In genomic region chr17:20263595-20263994, GRCh38 we compare ENCODE assay signal across 12 cellular contexts.
DNase-seq lines count a peak whose midpoint lies in the region; ATAC-seq, FAIRE-seq and TF ChIP-seq lines count a peak whose summit lies in the region.
"Had no signal": no experiment of that assay in that cellular context is flagged by ENCODE, and none has a peak within 500 bp of the region (broad histone marks: within the 10 kb centered on the region; RNA-seq: fewer than 3 reads in every experiment).

No MANE protein-coding gene starts in this region.

- H3K4me3 Mint-ChIP-seq in neural crest cell: no peak overlapping the region

- DNase-seq in H54 (ENCODE audit: insufficient read length, low spot score): no peak
- peak; percentile 37 for DNase-seq in NCI-H748 treated with DMSO at 0.1 percent for 48 hours (lab: John Stamatoyannopoulos, UW)
- no peak for DNase-seq in dorsolateral prefrontal cortex
- no peak for DNase-seq in neural crest cell (ENCODE audit: low read depth, low spot score)
- DNase-seq in iPS-NIHi11 (ENCODE audit: low spot score): no peak
- no peak for DNase-seq in DMS 273 treated with DMSO at 0.1 percent for 48 hours (lab: John Stamatoyannopoulos, UW)
- DNase-seq in DMS79 (lab: John Stamatoyannopoulos, UW): no peak
- DNase-seq: DND-41, foreskin fibroblast, left ventricle myocardium inferior, NCI-H2227 treated with DMSO at 0.1 percent for 48 hours had no signal

- peaks cover 21% of the 10 kb centered on the region for H3K36me3 Mint-ChIP-seq in neural crest cell (ENCODE audit: low read depth)

- intact Hi-C loops in dorsolateral prefrontal cortex (cut with DNase I): loop anchor here in 1 of 2 donors (5.0 kb wide), 1 partner anchor 49 kb away; no protein-coding TSS in a partner anchor

- no peak overlapping the region for H3K4me3 ChIP-seq in dorsolateral prefrontal cortex
- H3K4me3 ChIP-seq: left ventricle myocardium inferior had no signal

- peak overlapping the region in 45 of 59 donors; percentile 2 to 77 (median 52) for H3K27ac ChIP-seq in dorsolateral prefrontal cortex
- H3K27ac ChIP-seq: left ventricle myocardium inferior had no signal

- TF ChIP-seq CTCF in dorsolateral prefrontal cortex (IDR thresholded peaks at IDR 0.05 in 54 of 56, conservative IDR thresholded peaks at IDR 0.05 in 2 of 56; ENCODE audit: low read depth in 1 of 56, partially characterized antibody in 56 of 56): no peak
- TF ChIP-seq CTCF in neural crest cell (conservative IDR thresholded peaks at IDR 0.05): no peak

- no peaks in the 10 kb centered on the region for H3K27me3 Mint-ChIP-seq in neural crest cell (ENCODE audit: low read depth)

- no peaks in the 10 kb centered on the region for H3K27me3 ChIP-seq in dorsolateral prefrontal cortex

- peak; percentile 50 for FAIRE-seq in H54 (lab: Jason Lieb, UNC)

- H3K9me3 Mint-ChIP-seq in neural crest cell: no peaks in the 10 kb centered on the region

- TF ChIP-seq POLR2A in H54 (IDR thresholded peaks at IDR 0.05; ENCODE audit: low read depth, low read length): no peak

- peak overlapping the region; percentile 93 for H3K27ac Mint-ChIP-seq in neural crest cell (ENCODE audit: unreplicated experiment)

- ATAC-seq in HG02610 (IDR thresholded peaks at IDR 0.05; ENCODE audit: unreplicated experiment): no peak

- peaks cover 27% of the 10 kb centered on the region for H3K4me1 Mint-ChIP-seq in neural crest cell
